2 cellular contexts compared by ENCODE assay signal in the genomic region with DNA sequence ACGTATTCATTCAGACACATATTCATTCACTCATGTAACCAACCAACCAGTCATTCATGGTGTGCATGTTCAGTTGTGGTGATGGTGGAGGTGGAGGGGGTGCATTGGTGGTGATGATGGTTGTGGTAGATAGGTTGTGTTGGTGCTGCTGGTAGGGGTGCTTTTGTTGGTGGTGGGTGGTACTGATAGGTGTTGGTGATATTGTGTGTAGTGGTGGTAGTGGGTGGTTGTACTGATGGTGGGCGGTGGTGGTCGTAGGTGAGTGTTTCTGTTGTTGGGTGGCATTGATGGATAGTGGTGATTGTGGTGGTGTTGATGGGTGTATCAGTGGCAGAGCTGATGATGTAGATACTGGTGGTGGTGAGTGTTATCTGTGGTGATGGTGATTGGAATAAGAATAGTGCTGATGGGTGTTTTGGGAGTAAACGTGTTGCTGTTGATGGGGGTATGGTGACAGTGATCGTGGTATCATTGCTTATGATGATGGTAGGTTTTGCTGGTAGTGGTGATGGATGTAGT.
TF ChIP-seq lines count a peak whose summit lies in the region.

No MANE protein-coding gene starts in this region.

TF ChIP-seq in HepG2, 621 proteins besides CTCF, POLR2A, EP300 and RAD21:
- TF ChIP-seq ATM (IDR thresholded peaks at IDR 0.05; ENCODE audit: borderline replicate concordance): 0 out of 2 replicates have a peak, but pooled peaks have one; percentile 9
- TF ChIP-seq, protein P1, sequence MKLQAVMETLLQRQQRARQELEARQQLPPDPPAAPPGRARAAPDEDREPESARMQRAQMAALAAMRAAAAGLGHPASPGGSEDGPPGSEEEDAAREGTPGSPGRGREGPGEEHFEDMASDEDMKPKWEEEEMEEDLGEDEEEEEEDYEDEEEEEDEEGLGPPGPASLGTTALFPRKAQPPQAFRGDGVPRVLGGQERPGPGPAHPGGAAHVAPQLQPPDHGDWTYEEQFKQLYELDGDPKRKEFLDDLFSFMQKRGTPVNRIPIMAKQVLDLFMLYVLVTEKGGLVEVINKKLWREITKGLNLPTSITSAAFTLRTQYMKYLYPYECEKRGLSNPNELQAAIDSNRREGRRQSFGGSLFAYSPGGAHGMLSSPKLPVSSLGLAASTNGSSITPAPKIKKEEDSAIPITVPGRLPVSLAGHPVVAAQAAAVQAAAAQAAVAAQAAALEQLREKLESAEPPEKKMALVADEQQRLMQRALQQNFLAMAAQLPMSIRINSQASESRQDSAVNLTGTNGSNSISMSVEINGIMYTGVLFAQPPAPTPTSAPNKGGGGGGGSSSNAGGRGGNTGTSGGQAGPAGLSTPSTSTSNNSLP (IDR thresholded peaks at IDR 0.05; ENCODE audit: low read depth, low read length): no peak
TF ChIP-seq in HepG2: peak in this region for 1.

TF ChIP-seq in GM12878, 131 proteins besides CTCF, POLR2A, EP300 and RAD21:
- TF ChIP-seq HDGF (IDR thresholded peaks at IDR 0.05) (peak; percentile 84; the same call in 1 of the 2 replicates), ZZZ3 (IDR thresholded peaks at IDR 0.05; ENCODE audit: control insufficient read depth, insufficient read length, low read depth) (no peak), BRCA1 (IDR thresholded peaks at IDR 0.05; ENCODE audit: low read depth, low read length) (no peak), IRF5 (IDR thresholded peaks at IDR 0.05; ENCODE audit: borderline replicate concordance) (0 out of 2 replicates have a peak, but pooled peaks have one; percentile 2), RBBP5 (conservative IDR thresholded peaks at IDR 0.05) (no peak), NBN (IDR thresholded peaks at IDR 0.05) (peak; percentile 37; the same call in 1 of the 2 replicates)
